Comparison of ENCODE assay signal across 35 cellular contexts in the genomic region with DNA sequence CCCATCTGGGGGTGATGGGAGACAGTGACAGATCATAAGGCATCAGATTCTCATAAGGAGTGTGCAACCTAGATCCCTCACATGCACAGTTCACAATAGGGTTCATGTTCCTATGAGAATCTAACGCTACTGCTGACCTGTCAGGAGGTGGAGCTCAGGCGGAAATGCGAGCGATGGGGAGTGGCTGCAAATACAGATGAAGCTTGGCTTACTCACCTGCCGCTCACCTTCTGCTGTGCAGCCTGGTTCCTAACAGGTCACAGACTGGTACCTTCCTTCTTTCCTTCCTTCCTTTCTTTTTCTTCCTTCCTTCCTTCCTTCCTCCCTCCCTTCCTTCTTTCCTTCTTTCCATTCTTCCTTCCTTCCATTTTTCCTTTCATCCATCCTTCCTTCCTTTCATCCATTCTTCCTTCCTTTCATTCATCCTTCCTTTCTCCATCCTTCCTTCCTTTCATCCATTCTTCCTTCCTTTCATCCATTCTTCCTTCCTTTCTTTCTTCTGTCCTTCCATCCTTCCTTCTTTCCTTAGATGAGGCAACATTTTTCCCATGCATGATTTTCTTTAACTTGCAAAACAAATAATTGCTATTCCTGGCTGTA.
"Had no signal": no experiment of that assay in that cellular context is flagged by ENCODE, and none has a peak within 500 bp of the region (broad histone marks: within the 10 kb centered on the region; RNA-seq: fewer than 3 reads in every experiment).

No MANE protein-coding gene starts in this region.

- H3K36me3 ChIP-seq: brain microvascular endothelial cell, colonic mucosa, Peyer's patch, WERI-Rb-1 had no signal

- H3K4me3 ChIP-seq: colonic mucosa, Peyer's patch had no signal

- H3K4me1 Mint-ChIP-seq: activated CD4-positive, alpha-beta memory T cell treated with anti-CD3 and anti-CD28 coated beads, Interleukin-2, amount 10 ng/mL, durations not matched to agents 7 days and 5 days; activated CD8-positive, alpha-beta memory T cell treated with anti-CD3 and anti-CD28 coated beads, Interleukin-2, amount 10 ng/mL, durations not matched to agents 7 days and 5 days; activated naive CD8-positive, alpha-beta T cell treated with anti-CD3 and anti-CD28 coated beads for 36 hours; activated T-helper 17 cell treated with anti-CD3 and anti-CD28 coated beads, Interleukin-2, amount 50 U/mL, for 72 hours had no signal

- DNase-seq: activated CD4-positive, alpha-beta memory T cell treated with anti-CD3 and anti-CD28 coated beads, Interleukin-2, amount 10 ng/mL, durations not matched to agents 7 days and 5 days; activated CD4-positive, alpha-beta T cell treated with anti-CD3 and anti-CD28 coated beads for 1 hour; activated CD4-positive, alpha-beta T cell treated with anti-CD3 and anti-CD28 coated beads for 48 hours; activated CD4-positive, CD25-positive, alpha-beta regulatory T cell; activated CD8-positive, alpha-beta memory T cell treated with anti-CD3 and anti-CD28 coated beads for 24 hours; activated CD8-positive, alpha-beta memory T cell treated with anti-CD3 and anti-CD28 coated beads, Interleukin-2, amount 10 ng/mL, durations not matched to agents 7 days and 5 days; activated CD8-positive, alpha-beta memory T cell treated with anti-CD3 and anti-CD28 coated beads, Interleukin-2, amount 50 U/mL, for 48 hours; activated effector memory CD4-positive, alpha-beta T cell treated with anti-CD3 and anti-CD28 coated beads, Interleukin-2, amount 50 U/mL, for 16 hours; activated naive CD4-positive, alpha-beta T cell; activated naive CD4-positive, alpha-beta T cell treated with anti-CD3 and anti-CD28 coated beads, Interleukin-2, amount 50 U/mL, for 16 hours; activated naive CD8-positive, alpha-beta T cell treated with anti-CD3 and anti-CD28 coated beads for 36 hours; activated T-cell treated with anti-CD3 and anti-CD28 coated beads, Interleukin-2, amount 50 U/mL, for 72 hours; amniotic stem cell; brain microvascular endothelial cell; colonic mucosa; Karpas-422; NCI-H1105; NCI-H1417 treated with DMSO at 0.1 percent for 48 hours; NCI-H187 treated with DMSO at 0.1 percent for 48 hours; NCI-H2081; NCI-H345; NCI-H526 treated with DMSO at 0.1 percent for 48 hours; NK-92 treated with Interleukin-12 subunit alpha and Interleukin-12 subunit beta, amount 100 ng/mL, for 24 hours; PC-3; Peyer's patch; SIG-M5; T-helper 1 cell; T-helper 2 cell; T1000; WERI-Rb-1 had no signal

- ATAC-seq: activated CD8-positive, alpha-beta memory T cell treated with anti-CD3 and anti-CD28 coated beads, Interleukin-2, amount 10 ng/mL, durations not matched to agents 7 days and 5 days; activated T-cell treated with anti-CD3 and anti-CD28 coated beads, Interleukin-2, amount 50 U/mL, for 72 hours; activated T-helper 17 cell treated with anti-CD3 and anti-CD28 coated beads, Interleukin-2, amount 50 U/mL, for 72 hours; PC-3; Right ventricle myocardium inferior; SK-N-SH treated with all-trans-retinoic acid at 6 μM for 48 hours had no signal

- H3K36me3 Mint-ChIP-seq: activated CD8-positive, alpha-beta memory T cell treated with anti-CD3 and anti-CD28 coated beads, Interleukin-2, amount 10 ng/mL, durations not matched to agents 7 days and 5 days; activated naive CD8-positive, alpha-beta T cell treated with anti-CD3 and anti-CD28 coated beads for 36 hours had no signal

- H3K4me1 ChIP-seq: colonic mucosa, Peyer's patch had no signal

- H3K9me3 ChIP-seq: colonic mucosa, Peyer's patch had no signal

- H3K9me3 Mint-ChIP-seq: central memory CD8-positive, alpha-beta T cell had no signal

- H3K4me3 Mint-ChIP-seq: activated CD4-positive, alpha-beta memory T cell treated with anti-CD3 and anti-CD28 coated beads, Interleukin-2, amount 10 ng/mL, durations not matched to agents 7 days and 5 days; activated CD8-positive, alpha-beta memory T cell treated with anti-CD3 and anti-CD28 coated beads, Interleukin-2, amount 10 ng/mL, durations not matched to agents 7 days and 5 days; activated naive CD8-positive, alpha-beta T cell treated with anti-CD3 and anti-CD28 coated beads for 36 hours; activated T-cell treated with anti-CD3 and anti-CD28 coated beads, Interleukin-2, amount 50 U/mL, for 72 hours; activated T-helper 17 cell treated with anti-CD3 and anti-CD28 coated beads, Interleukin-2, amount 50 U/mL, for 72 hours; central memory CD8-positive, alpha-beta T cell had no signal

- H3K27me3 Mint-ChIP-seq: activated CD4-positive, alpha-beta memory T cell treated with anti-CD3 and anti-CD28 coated beads, Interleukin-2, amount 10 ng/mL, durations not matched to agents 7 days and 5 days; activated CD8-positive, alpha-beta memory T cell treated with anti-CD3 and anti-CD28 coated beads, Interleukin-2, amount 10 ng/mL, durations not matched to agents 7 days and 5 days; activated T-helper 17 cell treated with anti-CD3 and anti-CD28 coated beads, Interleukin-2, amount 50 U/mL, for 72 hours had no signal

- H3K27ac ChIP-seq: brain microvascular endothelial cell, colonic mucosa, Peyer's patch, RWPE1, WERI-Rb-1 had no signal

- H3K27ac Mint-ChIP-seq: activated CD4-positive, alpha-beta memory T cell treated with anti-CD3 and anti-CD28 coated beads, Interleukin-2, amount 10 ng/mL, durations not matched to agents 7 days and 5 days; activated CD8-positive, alpha-beta memory T cell treated with anti-CD3 and anti-CD28 coated beads, Interleukin-2, amount 10 ng/mL, durations not matched to agents 7 days and 5 days; activated naive CD8-positive, alpha-beta T cell treated with anti-CD3 and anti-CD28 coated beads for 36 hours; activated T-cell treated with anti-CD3 and anti-CD28 coated beads, Interleukin-2, amount 50 U/mL, for 72 hours; activated T-helper 17 cell treated with anti-CD3 and anti-CD28 coated beads, Interleukin-2, amount 50 U/mL, for 72 hours had no signal

- H3K27me3 ChIP-seq: brain microvascular endothelial cell, colonic mucosa, Peyer's patch had no signal
